In the genomic region with DNA sequence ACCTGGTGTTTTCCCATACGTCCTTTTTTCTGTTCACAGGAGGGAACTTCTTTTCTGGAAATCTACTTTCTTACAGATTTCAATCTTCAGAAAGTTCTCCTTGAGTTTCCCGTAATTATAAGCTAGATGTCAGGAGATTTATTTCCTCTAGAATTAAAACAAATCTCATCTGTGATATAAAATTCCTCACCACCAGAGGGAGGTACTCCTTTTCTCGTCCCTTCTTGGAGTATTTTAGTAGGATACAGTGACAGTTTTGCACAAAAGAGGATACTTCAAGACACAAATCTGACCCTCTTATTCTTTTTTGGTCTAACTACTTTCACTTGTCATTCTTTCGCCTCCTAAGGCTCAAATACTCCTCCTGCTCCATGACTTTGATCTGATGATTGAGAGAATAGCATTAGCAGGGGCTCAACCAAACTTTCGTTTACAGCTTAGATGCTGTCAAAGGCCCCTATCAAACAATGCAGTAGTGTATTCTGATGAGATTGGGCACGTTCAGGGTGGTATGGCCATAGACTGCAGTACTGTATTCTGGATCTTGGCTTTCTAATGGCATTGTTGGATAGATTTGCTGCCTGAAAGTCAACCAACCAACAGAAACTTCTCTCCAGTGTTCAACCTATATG, we compare ENCODE assay signal across 9 cellular contexts. TPM values are rescaled to one million over a fixed set of nuclear protein-coding genes. Genes with fewer than 3 reads are reported as not detected.
A peak's percentile ranks its signal among the peaks of the same experiment; 100 is the strongest.
DNase-seq lines count a peak whose midpoint lies in the region; ATAC-seq and TF ChIP-seq lines count a peak whose summit lies in the region.
"Had no signal": no experiment of that assay in that cellular context is flagged by ENCODE, and none has a peak within 500 bp of the region (broad histone marks: within the 10 kb centered on the region; RNA-seq: fewer than 3 reads in every experiment).

No MANE protein-coding gene starts in this region.

- peak; percentile 48 for TF ChIP-seq CTCF in DOHH2 (IDR thresholded peaks at IDR 0.05; ENCODE audit: low read depth, low read length, poor library complexity, severe bottlenecking)
- peak; percentile 41 for TF ChIP-seq CTCF in brain microvascular endothelial cell (IDR thresholded peaks at IDR 0.05; ENCODE audit: low read depth, low read length, missing control alignments)
- no peak for TF ChIP-seq CTCF in mucosa of descending colon (IDR thresholded peaks at IDR 0.05)

- DNase-seq in Karpas-422: peak; percentile 69
- DNase-seq in brain microvascular endothelial cell: no peak
- no peak for DNase-seq in mucosa of descending colon
- no peak for DNase-seq in natural killer cell treated with Interleukin-12 subunit alpha and Interleukin-12 subunit beta and Interleukin-15 and Interleukin-18, amount 100 ng/mL, for 72 hours (ENCODE audit: low spot score)
- DNase-seq in posterior cingulate gyrus: no peak
- DNase-seq in activated T-cell treated with anti-CD3 and anti-CD28 coated beads, Interleukin-2, amount 50 U/mL, for 48 hours: no peak

- no peak overlapping the region for H2AFZ ChIP-seq in Karpas-422 (ENCODE audit: low read length)

- in situ Hi-C loops in brain microvascular endothelial cell (cut with HindIII; ENCODE audit: low pct_ligation_motif_present, low sequenced_read_pairs): no loop called here

- H3K27me3 ChIP-seq in DOHH2 (ENCODE audit: control insufficient read depth, low read length) (no peaks in the 10 kb centered on the region), Karpas-422 (ENCODE audit: low read length) (no peaks in the 10 kb centered on the region), brain microvascular endothelial cell (replicated peaks) (no peaks in the 10 kb centered on the region)

- H3K4me1 ChIP-seq in DOHH2 (ENCODE audit: control insufficient read depth, low read length) (no peaks in the 10 kb centered on the region), Karpas-422 (ENCODE audit: low read length) (peaks cover 3% of the 10 kb centered on the region), mucosa of descending colon (ENCODE audit: low read depth) (no peaks in the 10 kb centered on the region)

- H3K9me3 ChIP-seq in DOHH2 (ENCODE audit: control insufficient read depth, insufficient read depth, low read length): no peaks in the 10 kb centered on the region
- H3K9me3 ChIP-seq in Karpas-422 (ENCODE audit: low read length): no peaks in the 10 kb centered on the region
- no peaks in the 10 kb centered on the region for H3K9me3 ChIP-seq in mucosa of descending colon

- H3K4me2 ChIP-seq in DOHH2 (ENCODE audit: low read length) (no peak overlapping the region), Karpas-422 (ENCODE audit: low read depth, low read length, poor library complexity, severe bottlenecking) (no peak overlapping the region)

- H3K9ac ChIP-seq in Karpas-422 (ENCODE audit: low read length): no peak overlapping the region

- H3K27ac ChIP-seq in DOHH2 (ENCODE audit: low read depth, low read length) (no peak overlapping the region), Karpas-422 (ENCODE audit: low read length) (no peak overlapping the region), brain microvascular endothelial cell (no peak overlapping the region)

- no peak overlapping the region for H3K27ac Mint-ChIP-seq in natural killer cell treated with Interleukin-12 subunit alpha and Interleukin-12 subunit beta and Interleukin-15 and Interleukin-18, amount 100 ng/mL, for 72 hours

- intact Hi-C loops in mucosa of descending colon (cut with DNase I, micrococcal nuclease) (no loop called here), posterior cingulate gyrus (cut with DNase I) (no loop called here)

- H3K4me3 ChIP-seq in DOHH2 (ENCODE audit: low read length) (no peak overlapping the region), Karpas-422 (ENCODE audit: low read length) (no peak overlapping the region), brain microvascular endothelial cell (ENCODE audit: low read depth, low read length) (no peak overlapping the region), mucosa of descending colon (no peak overlapping the region)

- H3K9me3 Mint-ChIP-seq in natural killer cell treated with Interleukin-12 subunit alpha and Interleukin-12 subunit beta and Interleukin-15 and Interleukin-18, amount 100 ng/mL, for 72 hours: no peaks in the 10 kb centered on the region
- H3K9me3 Mint-ChIP-seq: central memory CD8-positive, alpha-beta T cell had no signal

- H3K9me2 ChIP-seq in DOHH2 (replicated peaks; ENCODE audit: control insufficient read depth, low read length) (no peaks in the 10 kb centered on the region), Karpas-422 (replicated peaks; ENCODE audit: insufficient read depth, low read length) (no peaks in the 10 kb centered on the region)

- H3K4me3 Mint-ChIP-seq in natural killer cell treated with Interleukin-12 subunit alpha and Interleukin-12 subunit beta and Interleukin-15 and Interleukin-18, amount 100 ng/mL, for 72 hours: no peak overlapping the region
- H3K4me3 Mint-ChIP-seq: central memory CD8-positive, alpha-beta T cell had no signal

- H3K79me2 ChIP-seq in DOHH2 (ENCODE audit: control insufficient read depth, low read length) (no peaks in the 10 kb centered on the region), Karpas-422 (ENCODE audit: low read length) (no peaks in the 10 kb centered on the region)

- no peaks in the 10 kb centered on the region for H3K27me3 Mint-ChIP-seq in natural killer cell treated with Interleukin-12 subunit alpha and Interleukin-12 subunit beta and Interleukin-15 and Interleukin-18, amount 100 ng/mL, for 72 hours
- H3K27me3 Mint-ChIP-seq: central memory CD8-positive, alpha-beta T cell had no signal

- no peaks in the 10 kb centered on the region for H3F3A ChIP-seq in DOHH2 (ENCODE audit: control insufficient read depth, insufficient read depth)

- H3K36me3 ChIP-seq in DOHH2 (ENCODE audit: control insufficient read depth, low read length): no peaks in the 10 kb centered on the region
- H3K36me3 ChIP-seq in Karpas-422 (ENCODE audit: insufficient read depth, low read length): no peaks in the 10 kb centered on the region
- H3K36me3 ChIP-seq in brain microvascular endothelial cell (replicated peaks): no peaks in the 10 kb centered on the region
- no peaks in the 10 kb centered on the region for H3K36me3 ChIP-seq in mucosa of descending colon (ENCODE audit: low read depth)

- H4K20me1 ChIP-seq in DOHH2 (ENCODE audit: control insufficient read depth, insufficient read depth, low read depth, low read length) (no peaks in the 10 kb centered on the region), Karpas-422 (ENCODE audit: insufficient read depth, low read depth, low read length) (no peaks in the 10 kb centered on the region)

- H3K36me3 Mint-ChIP-seq in natural killer cell treated with Interleukin-12 subunit alpha and Interleukin-12 subunit beta and Interleukin-15 and Interleukin-18, amount 100 ng/mL, for 72 hours: no peaks in the 10 kb centered on the region

- H3K4me1 Mint-ChIP-seq in natural killer cell treated with Interleukin-12 subunit alpha and Interleukin-12 subunit beta and Interleukin-15 and Interleukin-18, amount 100 ng/mL, for 72 hours (ENCODE audit: low read depth in 2 of 2): no peaks in the 10 kb centered on the region
- H3K4me1 Mint-ChIP-seq: central memory CD8-positive, alpha-beta T cell had no signal

- ATAC-seq in mucosa of descending colon (peak; percentile 38), GM19351 (IDR thresholded peaks at IDR 0.05; ENCODE audit: unreplicated experiment) (no peak)
- ATAC-seq in natural killer cell treated with Interleukin-12 subunit alpha and Interleukin-12 subunit beta and Interleukin-15 and Interleukin-18, amount 100 ng/mL, for 72 hours: no peak

RNA-seq across cellular contexts. Expression of gene TMEM41A, which starts 38.0 kb away (rescaled TPM):
- 20.6 and 34.1 TPM in 2 replicates for total RNA-seq in Karpas-422 (2014; rRNA removed; shearing (Covaris generic); ENCODE audit: low replicate concordance)
- 10 to 100 TPM; 13.1 to 14.4 (median 14.4) TPM for total RNA-seq in mucosa of descending colon
- total RNA-seq in natural killer cell treated with Interleukin-12 subunit alpha and Interleukin-12 subunit beta and Interleukin-15 and Interleukin-18, amount 100 ng/mL, for 72 hours: 10 to 100 TPM; 24.9 to 33.2 TPM
